1 cellular context compared by ENCODE assay signal in the genomic region with DNA sequence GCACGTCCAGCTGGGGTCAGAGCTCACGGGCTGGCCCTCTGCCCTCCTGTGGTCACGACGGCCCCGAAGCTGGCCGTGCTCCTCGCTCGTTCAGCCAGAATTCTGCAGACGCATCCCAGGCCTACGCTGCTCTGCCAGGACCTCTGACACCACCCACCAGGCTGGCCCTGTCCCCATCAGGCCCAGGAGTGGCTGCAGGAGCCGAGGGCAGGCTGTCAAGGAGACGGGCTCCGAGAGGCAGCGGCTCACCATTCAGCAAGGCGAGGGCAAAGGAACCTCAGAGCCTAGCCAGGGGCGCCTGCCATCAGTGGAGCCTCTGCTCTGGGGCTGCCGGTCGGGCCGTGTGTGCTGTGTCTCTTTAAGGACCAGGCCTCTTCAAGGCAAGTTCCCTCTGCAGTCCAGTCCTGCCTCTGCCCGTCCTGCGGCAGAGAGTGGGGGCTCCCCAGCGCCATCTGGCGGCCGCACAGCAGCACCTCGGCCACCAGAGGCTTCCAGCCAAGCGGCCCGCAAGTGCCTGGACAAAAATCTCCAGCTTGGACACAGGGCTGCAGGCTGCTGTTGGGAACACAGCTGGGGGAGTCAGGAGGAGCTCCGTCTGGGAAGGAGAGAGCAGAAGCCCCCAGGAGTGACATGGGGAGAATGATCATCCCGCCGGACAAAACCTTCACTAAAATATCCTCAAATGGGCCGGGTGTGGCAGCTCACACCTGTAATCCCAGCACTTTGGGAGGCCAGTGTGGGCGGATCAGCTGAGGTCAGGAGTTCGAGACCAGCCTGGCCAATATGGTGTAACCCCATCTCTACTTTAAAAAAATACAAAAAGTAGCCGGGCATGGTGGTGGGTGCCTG.
TF ChIP-seq lines count a peak whose summit lies in the region.

No MANE protein-coding gene starts in this region.

TF ChIP-seq in K562, 482 proteins besides CTCF, POLR2A, EP300 and RAD21 (continued from another document and continues in another):
- TF ChIP-seq, protein P1, sequence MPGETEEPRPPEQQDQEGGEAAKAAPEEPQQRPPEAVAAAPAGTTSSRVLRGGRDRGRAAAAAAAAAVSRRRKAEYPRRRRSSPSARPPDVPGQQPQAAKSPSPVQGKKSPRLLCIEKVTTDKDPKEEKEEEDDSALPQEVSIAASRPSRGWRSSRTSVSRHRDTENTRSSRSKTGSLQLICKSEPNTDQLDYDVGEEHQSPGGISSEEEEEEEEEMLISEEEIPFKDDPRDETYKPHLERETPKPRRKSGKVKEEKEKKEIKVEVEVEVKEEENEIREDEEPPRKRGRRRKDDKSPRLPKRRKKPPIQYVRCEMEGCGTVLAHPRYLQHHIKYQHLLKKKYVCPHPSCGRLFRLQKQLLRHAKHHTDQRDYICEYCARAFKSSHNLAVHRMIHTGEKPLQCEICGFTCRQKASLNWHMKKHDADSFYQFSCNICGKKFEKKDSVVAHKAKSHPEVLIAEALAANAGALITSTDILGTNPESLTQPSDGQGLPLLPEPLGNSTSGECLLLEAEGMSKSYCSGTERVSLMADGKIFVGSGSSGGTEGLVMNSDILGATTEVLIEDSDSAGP (CRISPR knock-in tag; IDR thresholded peaks at IDR 0.05), result peak; percentile 91
- TF ChIP-seq, protein P2, sequence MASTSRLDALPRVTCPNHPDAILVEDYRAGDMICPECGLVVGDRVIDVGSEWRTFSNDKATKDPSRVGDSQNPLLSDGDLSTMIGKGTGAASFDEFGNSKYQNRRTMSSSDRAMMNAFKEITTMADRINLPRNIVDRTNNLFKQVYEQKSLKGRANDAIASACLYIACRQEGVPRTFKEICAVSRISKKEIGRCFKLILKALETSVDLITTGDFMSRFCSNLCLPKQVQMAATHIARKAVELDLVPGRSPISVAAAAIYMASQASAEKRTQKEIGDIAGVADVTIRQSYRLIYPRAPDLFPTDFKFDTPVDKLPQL (IDR thresholded peaks at IDR 0.05; ENCODE audit: extremely low read depth, insufficient read length), result no peak
- TF ChIP-seq ZNF354B (CRISPR knock-in tag; IDR thresholded peaks at IDR 0.05), result no peak
- TF ChIP-seq, protein P3, sequence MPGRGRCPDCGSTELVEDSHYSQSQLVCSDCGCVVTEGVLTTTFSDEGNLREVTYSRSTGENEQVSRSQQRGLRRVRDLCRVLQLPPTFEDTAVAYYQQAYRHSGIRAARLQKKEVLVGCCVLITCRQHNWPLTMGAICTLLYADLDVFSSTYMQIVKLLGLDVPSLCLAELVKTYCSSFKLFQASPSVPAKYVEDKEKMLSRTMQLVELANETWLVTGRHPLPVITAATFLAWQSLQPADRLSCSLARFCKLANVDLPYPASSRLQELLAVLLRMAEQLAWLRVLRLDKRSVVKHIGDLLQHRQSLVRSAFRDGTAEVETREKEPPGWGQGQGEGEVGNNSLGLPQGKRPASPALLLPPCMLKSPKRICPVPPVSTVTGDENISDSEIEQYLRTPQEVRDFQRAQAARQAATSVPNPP (IDR thresholded peaks at IDR 0.05; ENCODE audit: borderline replicate concordance, insufficient read depth, insufficient read length), result no peak
- no peak for TF ChIP-seq TAL1 (IDR thresholded peaks at IDR 0.05)
- no peak for TF ChIP-seq SP1 (CRISPR knock-in tag; IDR thresholded peaks at IDR 0.05)
- TF ChIP-seq SRSF3 (IDR thresholded peaks at IDR 0.05; ENCODE audit: insufficient read depth, low read length), result no peak
- no peak for TF ChIP-seq NBN (IDR thresholded peaks at IDR 0.05; ENCODE audit: low read depth)
- peak; percentile 83 for TF ChIP-seq SMC3 (conservative IDR thresholded peaks at IDR 0.05; ENCODE audit: insufficient read depth, low read depth, low read length)
- 0 out of 4 replicates have a peak, but pooled peaks of 1 of the 2 experiments have one; percentile 27 for TF ChIP-seq RCOR1 (IDR thresholded peaks at IDR 0.05; ENCODE audit: borderline replicate concordance in 1 of 2, low read depth in 2 of 2, low read length in 2 of 2)
- 0 out of 2 replicates have a peak, but pooled peaks have one; percentile 9 for TF ChIP-seq ETV1 (tag; conservative IDR thresholded peaks at IDR 0.05; ENCODE audit: low read depth)
- TF ChIP-seq STAT5A (IDR thresholded peaks at IDR 0.05; ENCODE audit: borderline replicate concordance, low read length), result no peak
- TF ChIP-seq KLF6 (CRISPR knock-in tag; IDR thresholded peaks at IDR 0.05; ENCODE audit: borderline replicate concordance), result no peak
- no peak for TF ChIP-seq SIN3A (IDR thresholded peaks at IDR 0.05; ENCODE audit: borderline replicate concordance in 2 of 2, control insufficient read depth in 1 of 2, low read depth in 2 of 2, low read length in 2 of 2)
- TF ChIP-seq RB1 (IDR thresholded peaks at IDR 0.05; ENCODE audit: low read depth), result peak; percentile 41; the same call in 1 of the 2 replicates
- no peak for TF ChIP-seq RAD51 (IDR thresholded peaks at IDR 0.05; ENCODE audit: borderline replicate concordance, low read depth)
- no peak for TF ChIP-seq NCOA1 (IDR thresholded peaks at IDR 0.05; ENCODE audit: low read depth)
- TF ChIP-seq, protein P4, sequence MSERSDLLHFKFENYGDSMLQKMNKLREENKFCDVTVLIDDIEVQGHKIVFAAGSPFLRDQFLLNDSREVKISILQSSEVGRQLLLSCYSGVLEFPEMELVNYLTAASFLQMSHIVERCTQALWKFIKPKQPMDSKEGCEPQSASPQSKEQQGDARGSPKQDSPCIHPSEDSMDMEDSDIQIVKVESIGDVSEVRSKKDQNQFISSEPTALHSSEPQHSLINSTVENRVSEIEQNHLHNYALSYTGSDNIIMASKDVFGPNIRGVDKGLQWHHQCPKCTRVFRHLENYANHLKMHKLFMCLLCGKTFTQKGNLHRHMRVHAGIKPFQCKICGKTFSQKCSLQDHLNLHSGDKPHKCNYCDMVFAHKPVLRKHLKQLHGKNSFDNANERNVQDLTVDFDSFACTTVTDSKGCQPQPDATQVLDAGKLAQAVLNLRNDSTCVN (CRISPR knock-in tag; IDR thresholded peaks at IDR 0.05), result no peak
- TF ChIP-seq ZKSCAN3 (CRISPR knock-in tag; IDR thresholded peaks at IDR 0.05), result no peak
- TF ChIP-seq, protein P5, sequence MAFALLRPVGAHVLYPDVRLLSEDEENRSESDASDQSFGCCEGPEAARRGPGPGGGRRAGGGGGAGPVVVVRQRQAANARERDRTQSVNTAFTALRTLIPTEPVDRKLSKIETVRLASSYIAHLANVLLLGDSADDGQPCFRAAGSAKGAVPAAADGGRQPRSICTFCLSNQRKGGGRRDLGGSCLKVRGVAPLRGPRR (CRISPR knock-in tag; IDR thresholded peaks at IDR 0.05), result no peak
- TF ChIP-seq, protein P6, sequence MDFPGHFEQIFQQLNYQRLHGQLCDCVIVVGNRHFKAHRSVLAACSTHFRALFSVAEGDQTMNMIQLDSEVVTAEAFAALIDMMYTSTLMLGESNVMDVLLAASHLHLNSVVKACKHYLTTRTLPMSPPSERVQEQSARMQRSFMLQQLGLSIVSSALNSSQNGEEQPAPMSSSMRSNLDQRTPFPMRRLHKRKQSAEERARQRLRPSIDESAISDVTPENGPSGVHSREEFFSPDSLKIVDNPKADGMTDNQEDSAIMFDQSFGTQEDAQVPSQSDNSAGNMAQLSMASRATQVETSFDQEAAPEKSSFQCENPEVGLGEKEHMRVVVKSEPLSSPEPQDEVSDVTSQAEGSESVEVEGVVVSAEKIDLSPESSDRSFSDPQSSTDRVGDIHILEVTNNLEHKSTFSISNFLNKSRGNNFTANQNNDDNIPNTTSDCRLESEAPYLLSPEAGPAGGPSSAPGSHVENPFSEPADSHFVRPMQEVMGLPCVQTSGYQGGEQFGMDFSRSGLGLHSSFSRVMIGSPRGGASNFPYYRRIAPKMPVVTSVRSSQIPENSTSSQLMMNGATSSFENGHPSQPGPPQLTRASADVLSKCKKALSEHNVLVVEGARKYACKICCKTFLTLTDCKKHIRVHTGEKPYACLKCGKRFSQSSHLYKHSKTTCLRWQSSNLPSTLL (IDR thresholded peaks at IDR 0.05), result peak; percentile 82
- TF ChIP-seq, protein P7, sequence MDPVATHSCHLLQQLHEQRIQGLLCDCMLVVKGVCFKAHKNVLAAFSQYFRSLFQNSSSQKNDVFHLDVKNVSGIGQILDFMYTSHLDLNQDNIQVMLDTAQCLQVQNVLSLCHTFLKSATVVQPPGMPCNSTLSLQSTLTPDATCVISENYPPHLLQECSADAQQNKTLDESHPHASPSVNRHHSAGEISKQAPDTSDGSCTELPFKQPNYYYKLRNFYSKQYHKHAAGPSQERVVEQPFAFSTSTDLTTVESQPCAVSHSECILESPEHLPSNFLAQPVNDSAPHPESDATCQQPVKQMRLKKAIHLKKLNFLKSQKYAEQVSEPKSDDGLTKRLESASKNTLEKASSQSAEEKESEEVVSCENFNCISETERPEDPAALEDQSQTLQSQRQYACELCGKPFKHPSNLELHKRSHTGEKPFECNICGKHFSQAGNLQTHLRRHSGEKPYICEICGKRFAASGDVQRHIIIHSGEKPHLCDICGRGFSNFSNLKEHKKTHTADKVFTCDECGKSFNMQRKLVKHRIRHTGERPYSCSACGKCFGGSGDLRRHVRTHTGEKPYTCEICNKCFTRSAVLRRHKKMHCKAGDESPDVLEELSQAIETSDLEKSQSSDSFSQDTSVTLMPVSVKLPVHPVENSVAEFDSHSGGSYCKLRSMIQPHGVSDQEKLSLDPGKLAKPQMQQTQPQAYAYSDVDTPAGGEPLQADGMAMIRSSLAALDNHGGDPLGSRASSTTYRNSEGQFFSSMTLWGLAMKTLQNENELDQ (CRISPR knock-in tag; IDR thresholded peaks at IDR 0.05; ENCODE audit: borderline replicate concordance), result 0 out of 2 replicates have a peak, but pooled peaks have one; percentile 29
- TF ChIP-seq, protein P8, sequence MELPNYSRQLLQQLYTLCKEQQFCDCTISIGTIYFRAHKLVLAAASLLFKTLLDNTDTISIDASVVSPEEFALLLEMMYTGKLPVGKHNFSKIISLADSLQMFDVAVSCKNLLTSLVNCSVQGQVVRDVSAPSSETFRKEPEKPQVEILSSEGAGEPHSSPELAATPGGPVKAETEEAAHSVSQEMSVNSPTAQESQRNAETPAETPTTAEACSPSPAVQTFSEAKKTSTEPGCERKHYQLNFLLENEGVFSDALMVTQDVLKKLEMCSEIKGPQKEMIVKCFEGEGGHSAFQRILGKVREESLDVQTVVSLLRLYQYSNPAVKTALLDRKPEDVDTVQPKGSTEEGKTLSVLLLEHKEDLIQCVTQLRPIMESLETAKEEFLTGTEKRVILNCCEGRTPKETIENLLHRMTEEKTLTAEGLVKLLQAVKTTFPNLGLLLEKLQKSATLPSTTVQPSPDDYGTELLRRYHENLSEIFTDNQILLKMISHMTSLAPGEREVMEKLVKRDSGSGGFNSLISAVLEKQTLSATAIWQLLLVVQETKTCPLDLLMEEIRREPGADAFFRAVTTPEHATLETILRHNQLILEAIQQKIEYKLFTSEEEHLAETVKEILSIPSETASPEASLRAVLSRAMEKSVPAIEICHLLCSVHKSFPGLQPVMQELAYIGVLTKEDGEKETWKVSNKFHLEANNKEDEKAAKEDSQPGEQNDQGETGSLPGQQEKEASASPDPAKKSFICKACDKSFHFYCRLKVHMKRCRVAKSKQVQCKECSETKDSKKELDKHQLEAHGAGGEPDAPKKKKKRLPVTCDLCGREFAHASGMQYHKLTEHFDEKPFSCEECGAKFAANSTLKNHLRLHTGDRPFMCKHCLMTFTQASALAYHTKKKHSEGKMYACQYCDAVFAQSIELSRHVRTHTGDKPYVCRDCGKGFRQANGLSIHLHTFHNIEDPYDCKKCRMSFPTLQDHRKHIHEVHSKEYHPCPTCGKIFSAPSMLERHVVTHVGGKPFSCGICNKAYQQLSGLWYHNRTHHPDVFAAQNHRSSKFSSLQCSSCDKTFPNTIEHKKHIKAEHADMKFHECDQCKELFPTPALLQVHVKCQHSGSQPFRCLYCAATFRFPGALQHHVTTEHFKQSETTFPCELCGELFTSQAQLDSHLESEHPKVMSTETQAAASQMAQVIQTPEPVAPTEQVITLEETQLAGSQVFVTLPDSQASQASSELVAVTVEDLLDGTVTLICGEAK (IDR thresholded peaks at IDR 0.05), result no peak
- TF ChIP-seq, protein P8 (CRISPR knock-in tag; IDR thresholded peaks at IDR 0.05), result no peak
- TF ChIP-seq ZNF77 (CRISPR knock-in tag; IDR thresholded peaks at IDR 0.05), result no peak
- TF ChIP-seq JUNB (CRISPR knock-in tag; conservative IDR thresholded peaks at IDR 0.05), result no peak
- TF ChIP-seq ZNF431 (CRISPR knock-in tag; IDR thresholded peaks at IDR 0.05), result no peak
- no peak for TF ChIP-seq NFIX (CRISPR knock-in tag; IDR thresholded peaks at IDR 0.05; ENCODE audit: low read depth)
- TF ChIP-seq NFXL1 (CRISPR knock-in tag; IDR thresholded peaks at IDR 0.05), result no peak
